In genomic region chr1:10384219-10384618, GRCh38 we compare ENCODE assay signal across 25 cellular contexts.
"Had no signal": no experiment of that assay in that cellular context is flagged by ENCODE, and none has a peak within 500 bp of the region (broad histone marks: within the 10 kb centered on the region; RNA-seq: fewer than 3 reads in every experiment).

No MANE protein-coding gene starts in this region.

- H3K4me3 Mint-ChIP-seq: activated B cell treated with CpG ODN at 0.5 μM for 24 hours; activated CD4-positive, alpha-beta T cell treated with anti-CD3 and anti-CD28 coated beads for 36 hours; activated naive CD4-positive, alpha-beta T cell treated with anti-CD3 and anti-CD28 coated beads, Interleukin-2, amount 10 ng/mL, durations not matched to agents 7 days and 5 days; activated T-cell treated with anti-CD3 and anti-CD28 coated beads, Interleukin-2, amount 50 U/mL, for 72 hours; natural killer cell treated with Interleukin-12 subunit alpha and Interleukin-12 subunit beta and Interleukin-15 and Interleukin-18, amount 100 ng/mL, for 72 hours; stimulated activated memory B cell treated with anti-CD40 and anti-IgM and Interleukin-4, amounts not matched to agents 10 μg/mL and 1 μg/mL and 100 μg/mL, for 72 hours; T-helper 2 cell treated with Interferon-gamma antibody and Interleukin-4, amounts not matched to agents 5 μg/mL and 100 μg/mL, for 36 hours had no signal

- DNase-seq: activated B cell treated with CpG ODN at 0.5 μM for 24 hours; activated CD4-positive, alpha-beta T cell treated with anti-CD3 and anti-CD28 coated beads for 36 hours; activated CD4-positive, alpha-beta T cell treated with anti-CD3 and anti-CD28 coated beads, Interleukin-2, amount 50 U/mL, for 4 hours; activated effector memory CD4-positive, alpha-beta T cell treated with anti-CD3 and anti-CD28 coated beads, Interleukin-2, amount 50 U/mL, for 16 hours; activated naive CD4-positive, alpha-beta T cell treated with anti-CD3 and anti-CD28 coated beads, Interleukin-2, amount 10 ng/mL, durations not matched to agents 7 days and 5 days; activated T-cell treated with anti-CD3 and anti-CD28 coated beads, Interleukin-2, amount 50 U/mL, for 72 hours; amygdala; dermis blood vessel endothelial cell; effector CD8-positive, alpha-beta T cell; heart left ventricle; islet precursor cell; left cardiac atrium; occipital lobe; sigmoid colon; stimulated activated CD4-positive, alpha-beta T cell treated with anti-CD3 and anti-CD28 coated beads, Interleukin-15, amount 100 ng/mL, for 24 hours; stomach; uterus had no signal

- H3K36me3 Mint-ChIP-seq: activated naive CD4-positive, alpha-beta T cell treated with anti-CD3 and anti-CD28 coated beads, Interleukin-2, amount 10 ng/mL, durations not matched to agents 7 days and 5 days; natural killer cell treated with Interleukin-12 subunit alpha and Interleukin-12 subunit beta and Interleukin-15 and Interleukin-18, amount 100 ng/mL, for 72 hours had no signal

- ATAC-seq: activated CD4-positive, alpha-beta T cell treated with anti-CD3 and anti-CD28 coated beads for 36 hours; activated T-cell treated with anti-CD3 and anti-CD28 coated beads, Interleukin-2, amount 50 U/mL, for 72 hours; gastroesophageal sphincter; heart left ventricle; left cardiac atrium; natural killer cell treated with Interleukin-12 subunit alpha and Interleukin-12 subunit beta and Interleukin-15 and Interleukin-18, amount 100 ng/mL, for 72 hours; stimulated activated memory B cell treated with anti-CD40 and anti-IgM and Interleukin-4, amounts not matched to agents 10 μg/mL and 1 μg/mL and 100 μg/mL, for 72 hours had no signal

- H3K27me3 Mint-ChIP-seq: activated B cell treated with CpG ODN at 0.5 μM for 24 hours; activated CD4-positive, alpha-beta T cell treated with anti-CD3 and anti-CD28 coated beads for 36 hours; activated naive CD4-positive, alpha-beta T cell treated with anti-CD3 and anti-CD28 coated beads, Interleukin-2, amount 10 ng/mL, durations not matched to agents 7 days and 5 days; natural killer cell treated with Interleukin-12 subunit alpha and Interleukin-12 subunit beta and Interleukin-15 and Interleukin-18, amount 100 ng/mL, for 72 hours; stimulated activated memory B cell treated with anti-CD40 and anti-IgM and Interleukin-4, amounts not matched to agents 10 μg/mL and 1 μg/mL and 100 μg/mL, for 72 hours had no signal

- H3K27me3 ChIP-seq: gastroesophageal sphincter, heart left ventricle, sigmoid colon, stomach, suprapubic skin, tibial nerve, uterus had no signal

- H3K4me2 ChIP-seq: smooth muscle cell had no signal

- FAIRE-seq: endothelial cell of umbilical vein had no signal

- H3K36me3 ChIP-seq: uterus had no signal

- H3K27ac Mint-ChIP-seq: activated B cell treated with CpG ODN at 0.5 μM for 24 hours; activated CD4-positive, alpha-beta T cell treated with anti-CD3 and anti-CD28 coated beads for 36 hours; activated naive CD4-positive, alpha-beta T cell treated with anti-CD3 and anti-CD28 coated beads, Interleukin-2, amount 10 ng/mL, durations not matched to agents 7 days and 5 days; activated T-cell treated with anti-CD3 and anti-CD28 coated beads, Interleukin-2, amount 50 U/mL, for 72 hours; stimulated activated memory B cell treated with anti-CD40 and anti-IgM and Interleukin-4, amounts not matched to agents 10 μg/mL and 1 μg/mL and 100 μg/mL, for 72 hours; T-helper 2 cell treated with Interferon-gamma antibody and Interleukin-4, amounts not matched to agents 5 μg/mL and 100 μg/mL, for 36 hours had no signal

- H3K9me3 ChIP-seq: gastroesophageal sphincter, heart left ventricle, sigmoid colon, stomach, suprapubic skin, tibial nerve, uterus had no signal

- H3K4me3 ChIP-seq: gastroesophageal sphincter, heart left ventricle, sigmoid colon, smooth muscle cell, stomach, suprapubic skin, tibial nerve, uterus had no signal

- H3K9me3 Mint-ChIP-seq: activated B cell treated with CpG ODN at 0.5 μM for 24 hours; activated naive CD4-positive, alpha-beta T cell treated with anti-CD3 and anti-CD28 coated beads, Interleukin-2, amount 10 ng/mL, durations not matched to agents 7 days and 5 days; activated T-cell treated with anti-CD3 and anti-CD28 coated beads, Interleukin-2, amount 50 U/mL, for 72 hours; natural killer cell treated with Interleukin-12 subunit alpha and Interleukin-12 subunit beta and Interleukin-15 and Interleukin-18, amount 100 ng/mL, for 72 hours; stimulated activated memory B cell treated with anti-CD40 and anti-IgM and Interleukin-4, amounts not matched to agents 10 μg/mL and 1 μg/mL and 100 μg/mL, for 72 hours; T-helper 2 cell treated with Interferon-gamma antibody and Interleukin-4, amounts not matched to agents 5 μg/mL and 100 μg/mL, for 36 hours had no signal

- H3K4me1 ChIP-seq: uterus had no signal

- H3K27ac ChIP-seq: gastroesophageal sphincter, heart left ventricle, sigmoid colon, stomach, suprapubic skin, tibial nerve, uterus had no signal
